2 cellular contexts compared by ENCODE assay signal in the genomic region with DNA sequence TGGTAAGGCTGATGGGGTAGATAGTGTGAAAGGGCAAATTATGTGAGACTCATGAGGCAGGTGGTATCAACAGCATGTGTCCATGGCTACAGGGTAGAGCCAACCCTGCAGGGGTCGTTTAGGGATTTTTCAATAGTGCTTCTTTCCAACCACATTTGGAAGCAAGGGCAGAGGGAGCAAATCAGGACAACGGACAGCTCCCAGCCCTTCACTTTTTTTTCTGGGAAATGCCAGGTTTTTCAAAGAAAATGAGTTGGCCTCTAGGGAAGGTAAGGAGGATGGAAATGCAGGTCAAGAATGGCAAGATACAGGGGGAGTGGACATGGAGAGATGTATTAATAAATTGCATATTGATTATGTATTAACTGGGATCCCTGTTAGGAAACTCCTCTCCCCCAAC.
TF ChIP-seq lines count a peak whose summit lies in the region.

No MANE protein-coding gene starts in this region.

TF ChIP-seq in GM23338, 12 proteins besides CTCF, POLR2A, EP300 and RAD21:
- TF ChIP-seq ETS1 (IDR thresholded peaks at IDR 0.05), result no peak
- TF ChIP-seq ZNF114 (CRISPR knock-in tag; IDR thresholded peaks at IDR 0.05), result no peak
- no peak for TF ChIP-seq JUNB (IDR thresholded peaks at IDR 0.05; ENCODE audit: unreplicated experiment)
- peak; percentile 80 for TF ChIP-seq REST (IDR thresholded peaks at IDR 0.05; ENCODE audit: unreplicated experiment)
- TF ChIP-seq CREB1 (CRISPR knock-in tag; IDR thresholded peaks at IDR 0.05; ENCODE audit: low read depth), result no peak

TF ChIP-seq in neural cell, 6 proteins besides CTCF, POLR2A, EP300 and RAD21:
- TF ChIP-seq POLR2AphosphoS5 (IDR thresholded peaks at IDR 0.05) (no peak), REST (IDR thresholded peaks at IDR 0.05; ENCODE audit: borderline replicate concordance) (peak; percentile 39)
